8 cellular contexts compared by ENCODE assay signal in genomic region chr1:98044766-98045165, GRCh38.
DNase-seq lines count a peak whose midpoint lies in the region; ATAC-seq and TF ChIP-seq lines count a peak whose summit lies in the region.

No MANE protein-coding gene starts in this region.

- 15% methylated on average over 11 of the region's 16 CpGs for WGBS in esophagus muscularis mucosa

- peak overlapping the region; percentile 58; the same call in 1 of the 2 replicates for H3K4me3 ChIP-seq in WERI-Rb-1 (ENCODE audit: low read depth, low read length)
- H3K4me3 ChIP-seq in esophagus muscularis mucosa, result peak overlapping the region in 3 of 4 donors; percentile 46 to 48 (median 48)
- peak overlapping the region; percentile 83 for H3K4me3 ChIP-seq in retinal pigment epithelial cell (ENCODE audit: low read length)

- ATAC-seq in GM18517 (IDR thresholded peaks at IDR 0.05; ENCODE audit: unreplicated experiment), result no peak
- ATAC-seq in activated CD4-positive, CD25-positive, alpha-beta regulatory T cell treated with anti-CD3 and anti-CD28 coated beads, Interleukin-2, amount 50 U/mL, for 24 hours, result no peak

- H3K27ac ChIP-seq in WERI-Rb-1 (no peak overlapping the region), esophagus muscularis mucosa (replicated peaks in 1 of 4) (no peak overlapping the region)

- TF ChIP-seq EP300 in esophagus muscularis mucosa (IDR thresholded peaks at IDR 0.05), result no peak

- H3K27me3 ChIP-seq in WERI-Rb-1 (ENCODE audit: insufficient read depth, low read depth, severe bottlenecking) (peaks cover 5% of the 10 kb centered on the region), esophagus muscularis mucosa (peaks cover 4 to 71% (median 41%) of the 10 kb centered on the region in 4 donors)

- intact Hi-C loops in esophagus muscularis mucosa (cut with DNase I), result loop anchor here (5.0 kb wide), 1 partner anchor 1077 kb away; no protein-coding TSS in a partner anchor

- H3K4me1 ChIP-seq in esophagus muscularis mucosa, result peaks cover 18 to 34% (median 26%) of the 10 kb centered on the region in 4 donors

- H3K36me3 ChIP-seq in WERI-Rb-1 (no peaks in the 10 kb centered on the region), esophagus muscularis mucosa (no peaks in the 10 kb centered on the region)

- no peak for TF ChIP-seq CTCF in WERI-Rb-1 (IDR thresholded peaks at IDR 0.05; ENCODE audit: low read depth, low read length)
- no peak for TF ChIP-seq CTCF in esophagus muscularis mucosa (IDR thresholded peaks at IDR 0.05)
- TF ChIP-seq CTCF in retinal pigment epithelial cell (conservative IDR thresholded peaks at IDR 0.05; ENCODE audit: low read depth, low read length), result no peak

- TF ChIP-seq POLR2A in esophagus muscularis mucosa (IDR thresholded peaks at IDR 0.05; ENCODE audit: low read depth), result no peak

- H3K9me3 ChIP-seq in WERI-Rb-1 (ENCODE audit: severe bottlenecking) (no peaks in the 10 kb centered on the region), esophagus muscularis mucosa (no peaks in the 10 kb centered on the region)

- DNase-seq in DMS 273 (lab: John Stamatoyannopoulos, UW; ENCODE audit: unreplicated experiment) (peak; percentile 54), DMS 273 treated with DMSO at 0.1 percent for 48 hours (lab: John Stamatoyannopoulos, UW) (no peak), WERI-Rb-1 (no peak), esophagus muscularis mucosa (ENCODE audit: extremely low spot score) (no peak), retinal pigment epithelial cell (ENCODE audit: low read depth) (no peak), inferior parietal cortex (ENCODE audit: extremely low spot score) (no peak)
